In genomic region chr6:152298055-152298647, GRCh38 we compare ENCODE assay signal across 17 cellular contexts.
DNase-seq lines count a peak whose midpoint lies in the region; ATAC-seq and TF ChIP-seq lines count a peak whose summit lies in the region.
"Had no signal": no experiment of that assay in that cellular context is flagged by ENCODE, and none has a peak within 500 bp of the region (broad histone marks: within the 10 kb centered on the region; RNA-seq: fewer than 3 reads in every experiment).

No MANE protein-coding gene starts in this region.

- no peak for TF ChIP-seq POLR2A in vagina (IDR thresholded peaks at IDR 0.05)

- H3K4me3 ChIP-seq in BLaER1 (peak overlapping the region; percentile 18; the same call in 1 of the 2 replicates), SU-DHL-6 (ENCODE audit: insufficient read depth, low read length, poor library complexity, severe bottlenecking) (peak overlapping the region; percentile 73), vagina (no peak overlapping the region), aorta (ENCODE audit: low read length in 2 of 2) (no peak overlapping the region)
- H3K4me3 ChIP-seq: prostate gland had no signal

- no peaks in the 10 kb centered on the region for H3K9me2 ChIP-seq in SU-DHL-6 (replicated peaks; ENCODE audit: insufficient read depth, low read length)
- H3K9me2 ChIP-seq: SK-N-SH had no signal

- intact Hi-C loops in vagina (cut with DNase I), result no loop called here
- intact Hi-C loops in aorta (cut with DNase I), result no loop called here

- WGBS in aorta, 2 donors, result 77 to 81% methylated on average over 3 of the region's 3 CpGs

- H3K9me3 ChIP-seq in BLaER1, result no peaks in the 10 kb centered on the region
- no peaks in the 10 kb centered on the region for H3K9me3 ChIP-seq in SU-DHL-6 (ENCODE audit: insufficient read depth, low read length)
- no peaks in the 10 kb centered on the region for H3K9me3 ChIP-seq in vagina
- no peaks in the 10 kb centered on the region for H3K9me3 ChIP-seq in aorta (ENCODE audit: control insufficient read depth, low read length)
- H3K9me3 ChIP-seq: prostate gland had no signal

- H3K4me2 ChIP-seq in BLaER1 (peak overlapping the region; percentile 72), SU-DHL-6 (ENCODE audit: low read depth, low read length, poor library complexity, severe bottlenecking) (peak overlapping the region; percentile 99)
- H3K4me2 ChIP-seq: SK-N-SH had no signal

- TF ChIP-seq CTCF in SU-DHL-6 (IDR thresholded peaks at IDR 0.05; ENCODE audit: insufficient read depth, low read length, poor library complexity, severe bottlenecking) (no peak), vagina (IDR thresholded peaks at IDR 0.05) (no peak)

- peak overlapping the region; percentile 55 for H3K9ac ChIP-seq in BLaER1
- H3K9ac ChIP-seq in SU-DHL-6 (ENCODE audit: low read length), result peak overlapping the region; percentile 75
- H3K9ac ChIP-seq: SK-N-SH had no signal

- no peak for DNase-seq in NCI-H82 treated with DMSO at 0.1 percent for 48 hours (lab: John Stamatoyannopoulos, UW; ENCODE audit: unreplicated experiment)
- DNase-seq in vagina (ENCODE audit: extremely low spot score in 2 of 2), result no peak
- DNase-seq in NCI-H2029 treated with DMSO at 0.1 percent for 48 hours (lab: John Stamatoyannopoulos, UW), result no peak
- DNase-seq in aorta, result no peak
- DNase-seq: activated CD8-positive, alpha-beta memory T cell treated with anti-CD3 and anti-CD28 coated beads, Interleukin-2, amount 50 U/mL, for 4 hours; central memory CD4-positive, alpha-beta T cell; islet precursor cell; NCI-H2081; SK-N-SH; trophoblast cell had no signal

- peak overlapping the region; percentile 47; the same call in 1 of the 2 replicates for H3K27ac ChIP-seq in BLaER1
- H3K27ac ChIP-seq in SU-DHL-6 (ENCODE audit: low read depth, low read length), result peak overlapping the region; percentile 100
- no peak overlapping the region for H3K27ac ChIP-seq in vagina
- H3K27ac ChIP-seq in aorta (ENCODE audit: low read depth in 1 of 2, low read length in 2 of 2), result no peak overlapping the region
- H3K27ac ChIP-seq: prostate gland, VCaP had no signal

- H3K4me1 ChIP-seq in BLaER1 (peaks cover 50% of the 10 kb centered on the region), vagina (peaks cover 18% of the 10 kb centered on the region), aorta (ENCODE audit: control insufficient read depth in 1 of 2, insufficient read depth in 2 of 2, low read length in 2 of 2) (peaks cover 0 to 3% of the 10 kb centered on the region in 2 donors)
- H3K4me1 ChIP-seq: prostate gland had no signal

- peaks cover 52% of the 10 kb centered on the region for H3F3A ChIP-seq in SU-DHL-6 (ENCODE audit: insufficient read depth)

- H3K27me3 ChIP-seq in BLaER1 (no peaks in the 10 kb centered on the region), SU-DHL-6 (ENCODE audit: low read length) (no peaks in the 10 kb centered on the region), vagina (no peaks in the 10 kb centered on the region), aorta (ENCODE audit: control insufficient read depth in 1 of 2, insufficient read depth in 2 of 2, low read length in 1 of 2) (no peaks in the 10 kb centered on the region)

- peaks cover 65% of the 10 kb centered on the region for H3K79me2 ChIP-seq in SU-DHL-6 (ENCODE audit: insufficient read depth, low read length)

- ATAC-seq in GM18502 (IDR thresholded peaks at IDR 0.05; ENCODE audit: poor library complexity, unreplicated experiment), result peak; percentile 12
- ATAC-seq in GM21786 (IDR thresholded peaks at IDR 0.05; ENCODE audit: unreplicated experiment), result peak; percentile 18
- ATAC-seq in aorta (ENCODE audit: low FRiP score), result no peak
- ATAC-seq: activated naive CD4-positive, alpha-beta T cell treated with anti-CD3 and anti-CD28 coated beads, Interleukin-2, amount 50 U/mL, for 72 hours had no signal

- no peak overlapping the region for H2AFZ ChIP-seq in SU-DHL-6 (ENCODE audit: low read depth, low read length, severe bottlenecking)

- H4K20me1 ChIP-seq in BLaER1 (no peaks in the 10 kb centered on the region), SU-DHL-6 (ENCODE audit: low read depth, low read length) (no peaks in the 10 kb centered on the region)

- peaks cover 9% of the 10 kb centered on the region for H3K36me3 ChIP-seq in BLaER1
- H3K36me3 ChIP-seq in SU-DHL-6 (ENCODE audit: low read length), result peaks cover 12% of the 10 kb centered on the region; the same call in 1 of the 2 replicates
- H3K36me3 ChIP-seq in vagina, result peaks cover 0 to 7% of the 10 kb centered on the region in 2 donors
- peaks cover 2 to 6% of the 10 kb centered on the region in 2 donors for H3K36me3 ChIP-seq in aorta (ENCODE audit: control insufficient read depth in 1 of 2, insufficient read depth in 2 of 2, low read length in 1 of 2)
- H3K36me3 ChIP-seq: prostate gland had no signal

Comparison
In these comparisons a context has a peak if more than half of its experiments do, and no peak if none do; other contexts are left out.
1. H3K27ac ChIP-seq: peak in BLaER1 (single experiment) and SU-DHL-6 (single experiment); none in vagina (single experiment) and aorta (0 of 2).
2. H3K4me3 ChIP-seq: peak in BLaER1 (single experiment) and SU-DHL-6 (single experiment); none in vagina (0 of 2) and aorta (0 of 2).